Comparison of ENCODE assay signal across 1 cellular context in the genomic region with DNA sequence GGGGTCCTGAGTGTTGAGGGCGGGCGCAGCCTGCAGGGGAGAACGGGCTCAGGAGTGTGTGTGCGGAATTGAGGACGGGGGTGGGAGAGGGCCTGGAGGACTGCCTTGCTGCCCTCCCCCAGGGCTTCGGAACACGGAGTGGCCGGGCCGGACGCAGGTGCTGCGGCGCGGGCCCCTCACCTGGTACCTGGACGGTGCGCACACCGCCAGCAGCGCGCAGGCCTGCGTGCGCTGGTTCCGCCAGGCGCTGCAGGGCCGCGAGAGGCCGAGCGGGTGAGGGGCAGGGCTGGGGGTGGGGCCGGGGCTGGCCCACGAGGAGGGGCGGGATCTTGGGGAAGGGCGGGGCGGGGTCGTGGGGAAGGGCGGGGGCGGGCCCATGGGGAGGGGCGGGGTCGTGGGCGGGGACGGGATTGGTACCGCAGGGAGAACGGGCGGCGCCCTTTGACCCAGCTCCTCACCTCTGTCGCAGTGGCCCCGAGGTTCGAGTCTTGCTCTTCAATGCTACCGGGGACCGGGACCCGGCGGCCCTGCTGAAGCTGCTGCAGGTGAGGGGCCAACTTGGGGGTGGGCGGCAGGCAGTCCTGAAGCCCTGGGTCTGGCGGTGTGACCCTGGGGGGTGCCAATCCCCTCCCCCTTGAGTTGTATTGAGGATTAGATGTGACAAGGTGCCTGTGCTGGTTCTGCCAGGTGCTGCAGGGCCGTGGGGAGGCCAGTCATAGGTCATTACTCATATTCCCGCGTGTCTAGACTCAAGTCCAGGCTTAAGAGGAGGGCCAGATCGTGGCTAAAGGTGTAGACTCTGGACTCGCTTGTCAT.
TF ChIP-seq lines count a peak whose summit lies in the region.

No MANE protein-coding gene starts in this region.

TF ChIP-seq in GM23338, 12 proteins besides CTCF, POLR2A, EP300 and RAD21 (continued from another document):
- TF ChIP-seq, protein P1, sequence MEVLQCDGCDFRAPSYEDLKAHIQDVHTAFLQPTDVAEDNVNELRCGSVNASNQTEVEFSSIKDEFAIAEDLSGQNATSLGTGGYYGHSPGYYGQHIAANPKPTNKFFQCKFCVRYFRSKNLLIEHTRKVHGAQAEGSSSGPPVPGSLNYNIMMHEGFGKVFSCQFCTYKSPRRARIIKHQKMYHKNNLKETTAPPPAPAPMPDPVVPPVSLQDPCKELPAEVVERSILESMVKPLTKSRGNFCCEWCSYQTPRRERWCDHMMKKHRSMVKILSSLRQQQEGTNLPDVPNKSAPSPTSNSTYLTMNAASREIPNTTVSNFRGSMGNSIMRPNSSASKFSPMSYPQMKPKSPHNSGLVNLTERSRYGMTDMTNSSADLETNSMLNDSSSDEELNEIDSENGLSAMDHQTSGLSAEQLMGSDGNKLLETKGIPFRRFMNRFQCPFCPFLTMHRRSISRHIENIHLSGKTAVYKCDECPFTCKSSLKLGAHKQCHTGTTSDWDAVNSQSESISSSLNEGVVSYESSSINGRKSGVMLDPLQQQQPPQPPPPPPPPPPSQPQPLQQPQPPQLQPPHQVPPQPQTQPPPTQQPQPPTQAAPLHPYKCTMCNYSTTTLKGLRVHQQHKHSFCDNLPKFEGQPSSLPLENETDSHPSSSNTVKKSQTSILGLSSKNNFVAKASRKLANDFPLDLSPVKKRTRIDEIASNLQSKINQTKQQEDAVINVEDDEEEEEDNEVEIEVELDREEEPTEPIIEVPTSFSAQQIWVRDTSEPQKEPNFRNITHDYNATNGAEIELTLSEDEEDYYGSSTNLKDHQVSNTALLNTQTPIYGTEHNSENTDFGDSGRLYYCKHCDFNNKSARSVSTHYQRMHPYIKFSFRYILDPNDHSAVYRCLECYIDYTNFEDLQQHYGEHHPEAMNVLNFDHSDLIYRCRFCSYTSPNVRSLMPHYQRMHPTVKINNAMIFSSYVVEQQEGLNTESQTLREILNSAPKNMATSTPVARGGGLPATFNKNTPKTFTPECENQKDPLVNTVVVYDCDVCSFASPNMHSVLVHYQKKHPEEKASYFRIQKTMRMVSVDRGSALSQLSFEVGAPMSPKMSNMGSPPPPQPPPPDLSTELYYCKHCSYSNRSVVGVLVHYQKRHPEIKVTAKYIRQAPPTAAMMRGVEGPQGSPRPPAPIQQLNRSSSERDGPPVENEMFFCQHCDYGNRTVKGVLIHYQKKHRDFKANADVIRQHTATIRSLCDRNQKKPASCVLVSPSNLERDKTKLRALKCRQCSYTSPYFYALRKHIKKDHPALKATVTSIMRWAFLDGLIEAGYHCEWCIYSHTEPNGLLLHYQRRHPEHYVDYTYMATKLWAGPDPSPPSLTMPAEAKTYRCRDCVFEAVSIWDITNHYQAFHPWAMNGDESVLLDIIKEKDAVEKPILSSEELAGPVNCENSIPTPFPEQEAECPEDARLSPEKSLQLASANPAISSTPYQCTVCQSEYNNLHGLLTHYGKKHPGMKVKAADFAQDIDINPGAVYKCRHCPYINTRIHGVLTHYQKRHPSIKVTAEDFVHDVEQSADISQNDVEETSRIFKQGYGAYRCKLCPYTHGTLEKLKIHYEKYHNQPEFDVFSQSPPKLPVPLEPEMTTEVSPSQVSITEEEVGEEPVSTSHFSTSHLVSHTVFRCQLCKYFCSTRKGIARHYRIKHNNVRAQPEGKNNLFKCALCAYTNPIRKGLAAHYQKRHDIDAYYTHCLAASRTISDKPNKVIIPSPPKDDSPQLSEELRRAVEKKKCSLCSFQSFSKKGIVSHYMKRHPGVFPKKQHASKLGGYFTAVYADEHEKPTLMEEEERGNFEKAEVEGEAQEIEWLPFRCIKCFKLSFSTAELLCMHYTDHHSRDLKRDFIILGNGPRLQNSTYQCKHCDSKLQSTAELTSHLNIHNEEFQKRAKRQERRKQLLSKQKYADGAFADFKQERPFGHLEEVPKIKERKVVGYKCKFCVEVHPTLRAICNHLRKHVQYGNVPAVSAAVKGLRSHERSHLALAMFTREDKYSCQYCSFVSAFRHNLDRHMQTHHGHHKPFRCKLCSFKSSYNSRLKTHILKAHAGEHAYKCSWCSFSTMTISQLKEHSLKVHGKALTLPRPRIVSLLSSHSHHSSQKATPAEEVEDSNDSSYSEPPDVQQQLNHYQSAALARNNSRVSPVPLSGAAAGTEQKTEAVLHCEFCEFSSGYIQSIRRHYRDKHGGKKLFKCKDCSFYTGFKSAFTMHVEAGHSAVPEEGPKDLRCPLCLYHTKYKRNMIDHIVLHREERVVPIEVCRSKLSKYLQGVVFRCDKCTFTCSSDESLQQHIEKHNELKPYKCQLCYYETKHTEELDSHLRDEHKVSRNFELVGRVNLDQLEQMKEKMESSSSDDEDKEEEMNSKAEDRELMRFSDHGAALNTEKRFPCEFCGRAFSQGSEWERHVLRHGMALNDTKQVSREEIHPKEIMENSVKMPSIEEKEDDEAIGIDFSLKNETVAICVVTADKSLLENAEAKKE (CRISPR knock-in tag; IDR thresholded peaks at IDR 0.05), result no peak
- no peak for TF ChIP-seq CREB1 (CRISPR knock-in tag; IDR thresholded peaks at IDR 0.05; ENCODE audit: low read depth)
- TF ChIP-seq ZNF114 (CRISPR knock-in tag; IDR thresholded peaks at IDR 0.05), result no peak
- TF ChIP-seq POLR2AphosphoS5 (IDR thresholded peaks at IDR 0.05; ENCODE audit: low read depth), result peak; percentile 64
- no peak for TF ChIP-seq ZNF331 (CRISPR knock-in tag; IDR thresholded peaks at IDR 0.05; ENCODE audit: low read depth)
